8 cellular contexts compared by ENCODE assay signal in the genomic region with DNA sequence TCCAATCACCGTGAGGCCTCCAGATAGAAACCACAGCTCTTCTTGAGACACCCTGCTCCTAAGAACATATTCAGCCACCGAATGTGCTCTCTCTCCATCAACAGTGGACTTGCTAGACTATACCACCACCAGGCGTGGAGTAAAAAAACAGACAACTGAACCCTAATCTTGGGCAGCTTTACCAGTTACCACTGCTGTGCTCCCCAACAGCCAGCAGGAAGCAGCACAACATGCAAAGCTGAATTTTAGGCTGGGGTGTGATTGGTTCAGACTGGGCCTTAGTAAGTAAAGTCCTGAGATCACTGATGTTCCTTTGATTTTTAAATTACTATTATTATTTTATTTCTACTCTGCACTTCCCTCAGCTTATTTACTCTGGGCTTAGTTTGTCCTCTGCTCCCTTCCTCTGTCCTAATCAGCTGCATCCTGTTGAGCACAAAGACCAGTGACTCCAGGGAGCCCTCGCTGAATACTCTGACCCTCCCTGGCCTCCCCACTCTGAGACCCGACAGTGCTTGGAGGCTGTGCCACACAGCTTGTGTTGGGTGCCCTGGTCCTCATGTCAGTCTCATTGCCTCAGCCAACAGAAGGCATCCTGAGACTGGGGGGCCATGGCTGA. TPM values are rescaled to one million over a fixed set of nuclear protein-coding genes. Genes with fewer than 3 reads are reported as not detected.
DNase-seq lines count a peak whose midpoint lies in the region; ATAC-seq and TF ChIP-seq lines count a peak whose summit lies in the region.

No MANE protein-coding gene starts in this region.

- TF ChIP-seq CTCF in HFFc6 (IDR thresholded peaks at IDR 0.05) (peak; percentile 87), OCI-LY3 (IDR thresholded peaks at IDR 0.05; ENCODE audit: low read depth, low read length) (peak; percentile 96), fibroblast of villous mesenchyme (IDR thresholded peaks at IDR 0.05; ENCODE audit: insufficient read depth, low read depth, low read length) (peak; percentile 91)

- H2AFZ ChIP-seq in OCI-LY3 (ENCODE audit: low read depth, low read length) = no peak overlapping the region

- no peaks in the 10 kb centered on the region for H4K20me1 ChIP-seq in OCI-LY3 (ENCODE audit: insufficient read depth, low read length)

- no peak overlapping the region for H3K27ac Mint-ChIP-seq in HFFc6

- H3K27me3 Mint-ChIP-seq in HFFc6 (ENCODE audit: insufficient read depth) = no peaks in the 10 kb centered on the region

- H3K36me3 Mint-ChIP-seq in HFFc6 (ENCODE audit: low read depth) = no peaks in the 10 kb centered on the region

- peaks cover 60% of the 10 kb centered on the region for H3K4me1 Mint-ChIP-seq in HFFc6 (ENCODE audit: low read depth)

- H3K36me3 ChIP-seq in OCI-LY3 (replicated peaks; ENCODE audit: low read depth, low read length) (no peaks in the 10 kb centered on the region), rectal smooth muscle tissue (ENCODE audit: control insufficient read depth, insufficient read depth, low read length) (peaks cover 3% of the 10 kb centered on the region)

- H3K79me2 ChIP-seq in OCI-LY3 (ENCODE audit: low read length) = no peaks in the 10 kb centered on the region

- peaks cover 9% of the 10 kb centered on the region for H3K4me1 ChIP-seq in OCI-LY3 (ENCODE audit: low read length)
- H3K4me1 ChIP-seq in rectal smooth muscle tissue (ENCODE audit: control insufficient read depth, insufficient read depth, low read length) = peaks cover 41% of the 10 kb centered on the region

- H3K4me3 Mint-ChIP-seq in HFFc6 = no peak overlapping the region

- no peaks in the 10 kb centered on the region for H3K9me3 ChIP-seq in OCI-LY3 (ENCODE audit: insufficient read depth, low read length)

- ATAC-seq in HG02938 (IDR thresholded peaks at IDR 0.05; ENCODE audit: unreplicated experiment) = no peak

- H3K27ac ChIP-seq in OCI-LY3 (ENCODE audit: low read length) (no peak overlapping the region), rectal smooth muscle tissue (ENCODE audit: low read depth, low read length) (peak overlapping the region; percentile 89)

- H3K4me2 ChIP-seq in OCI-LY3 (ENCODE audit: low read length) = no peak overlapping the region

- no peak overlapping the region for H3K9ac ChIP-seq in OCI-LY3 (ENCODE audit: low read length)
- H3K9ac ChIP-seq in rectal smooth muscle tissue (ENCODE audit: low read length) = no peak overlapping the region

- no peak overlapping the region for H3K4me3 ChIP-seq in OCI-LY3 (ENCODE audit: low read length)
- no peak overlapping the region for H3K4me3 ChIP-seq in fibroblast of villous mesenchyme (ENCODE audit: low read depth, low read length)
- H3K4me3 ChIP-seq in rectal smooth muscle tissue (ENCODE audit: low read length) = no peak overlapping the region

- H3K9me3 Mint-ChIP-seq in HFFc6 = no peaks in the 10 kb centered on the region

- H3K27me3 ChIP-seq in OCI-LY3 (ENCODE audit: low read depth, low read length) (no peaks in the 10 kb centered on the region), rectal smooth muscle tissue (ENCODE audit: control insufficient read depth, insufficient read depth, low read length) (no peaks in the 10 kb centered on the region)

- DNase-seq in COLO829 (ENCODE audit: low spot score) = peak; percentile 57
- peak; percentile 40 for DNase-seq in HFFc6
- DNase-seq in activated T-cell treated with anti-CD3 and anti-CD28 coated beads, Interleukin-2, amount 50 U/mL, for 48 hours = peak; percentile 57 to 63
- peak; percentile 53 for DNase-seq in fibroblast of villous mesenchyme (ENCODE audit: low read depth)
- DNase-seq in NCI-H1436 treated with DMSO at 0.1 percent for 48 hours (lab: John Stamatoyannopoulos, UW) = no peak

RNA-seq across cellular contexts. Expression of a gene that starts 21.9 kb away (rescaled TPM):
- total RNA-seq in HFFc6 (2021; fragmentation: NEBNext Ultra II Directional; extraction: Animal tissue kit (Norgen Biotek cat#: 25700)) = 10 to 100 TPM; 36.3 to 55.3 (median 46.6) TPM
- total RNA-seq in fibroblast of villous mesenchyme = 51.4 and 54.4 TPM in 2 replicates

RNA-seq across cellular contexts. Expression of a gene that starts 25.9 kb away (rescaled TPM):
- total RNA-seq in HFFc6 (2021; fragmentation: NEBNext Ultra II Directional; extraction: Animal tissue kit (Norgen Biotek cat#: 25700)) = 10 to 100 TPM; 83.0 to 93.4 (median 87.6) TPM
- total RNA-seq in fibroblast of villous mesenchyme = 66.0 and 67.8 TPM in 2 replicates
